In genomic region chr22:24416095-24416494, GRCh38 we compare ENCODE assay signal across 28 cellular contexts. TPM values are rescaled to one million over a fixed set of nuclear protein-coding genes. Genes with fewer than 3 reads are reported as not detected.
DNase-seq lines count a peak whose midpoint lies in the region; ATAC-seq and TF ChIP-seq lines count a peak whose summit lies in the region.
"Had no signal": no experiment of that assay in that cellular context is flagged by ENCODE, and none has a peak within 500 bp of the region (broad histone marks: within the 10 kb centered on the region; RNA-seq: fewer than 3 reads in every experiment).

No MANE protein-coding gene starts in this region.

- DNase-seq in GM03348 (ENCODE audit: low spot score) = peak; percentile 55
- DNase-seq in NCI-H524 (lab: John Stamatoyannopoulos, UW) = peak; percentile 82 to 96
- DNase-seq in epidermal melanocyte (ENCODE audit: insufficient read length, low spot score) = peak; percentile 78
- DNase-seq in sigmoid colon = peak; percentile 57
- no peak for DNase-seq in MG63
- DNase-seq: activated CD8-positive, alpha-beta T cell treated with anti-CD3 and anti-CD28 coated beads for 36 hours; activated effector memory CD4-positive, alpha-beta T cell treated with anti-CD3 and anti-CD28 coated beads, Interleukin-2, amount 50 U/mL, for 16 hours; activated naive CD8-positive, alpha-beta T cell treated with anti-CD3 and anti-CD28 coated beads, Interleukin-2, amount 50 U/mL, for 24 hours; DMS53; hypothalamus; NCI-H1436 treated with DMSO at 0.1 percent for 48 hours; NCI-H774; PC-3; stimulated activated CD4-positive, alpha-beta T cell treated with anti-CD3 and anti-CD28 coated beads, Interleukin-12 subunit alpha, Interleukin-12 subunit beta, amount 100 ng/mL, for 4 hours; stimulated activated CD4-positive, alpha-beta T cell treated with anti-CD3 and anti-CD28 coated beads, Interleukin-4, amount 100 ng/mL, for 24 hours; stimulated activated naive CD4-positive, alpha-beta T cell treated with Interleukin-2 at 50 U/mL for 16 hours; T-helper 1 cell had no signal

- WGBS in sigmoid colon, 2 donors = 94 to 95% methylated on average over 8 of the region's 8 CpGs

- H3K4me3 ChIP-seq in sigmoid colon = no peak overlapping the region
- H3K4me3 ChIP-seq in MG63 = no peak overlapping the region
- H3K4me3 ChIP-seq: gastroesophageal sphincter, GM23338, mucosa of descending colon, pancreas, right atrium auricular region, thoracic aorta had no signal

- TF ChIP-seq POLR2A in sigmoid colon (IDR thresholded peaks at IDR 0.05) = no peak

- TF ChIP-seq CTCF in sigmoid colon (IDR thresholded peaks at IDR 0.05) = no peak

- no peak for TF ChIP-seq EP300 in sigmoid colon (IDR thresholded peaks at IDR 0.05)

- no peak for ATAC-seq in HG03280 (IDR thresholded peaks at IDR 0.05; ENCODE audit: unreplicated experiment)
- ATAC-seq in HG03571 (IDR thresholded peaks at IDR 0.05; ENCODE audit: unreplicated experiment) = no peak
- ATAC-seq: activated CD4-positive, CD25-positive, alpha-beta regulatory T cell treated with anti-CD3 and anti-CD28 coated beads, Interleukin-2, amount 50 U/mL, for 24 hours; activated CD8-positive, alpha-beta T cell treated with anti-CD3 and anti-CD28 coated beads for 36 hours; activated naive CD8-positive, alpha-beta T cell treated with anti-CD3 and anti-CD28 coated beads, Interleukin-2, amount 50 U/mL, for 24 hours; gastroesophageal sphincter; GM23338; mucosa of descending colon; pancreas; PC-3 had no signal

- no peaks in the 10 kb centered on the region for H3K9me3 ChIP-seq in sigmoid colon
- H3K9me3 ChIP-seq in MG63 = no peaks in the 10 kb centered on the region
- H3K9me3 ChIP-seq: gastroesophageal sphincter, mucosa of descending colon, pancreas, right atrium auricular region, thoracic aorta had no signal

- H3K27me3 ChIP-seq in sigmoid colon (peaks cover 0 to under 1% (median 0%) of the 10 kb centered on the region in 3 donors), MG63 (no peaks in the 10 kb centered on the region)
- H3K27me3 ChIP-seq: pancreas, right atrium auricular region had no signal

- intact Hi-C loops in sigmoid colon (cut with DNase I) = no loop called here

- H3K27ac ChIP-seq in sigmoid colon = no peak overlapping the region
- H3K27ac ChIP-seq: gastroesophageal sphincter, KMS-11, pancreas, right atrium auricular region, thoracic aorta had no signal

- H3K4me1 ChIP-seq in sigmoid colon = no peaks in the 10 kb centered on the region
- H3K4me1 ChIP-seq: pancreas had no signal

- H3K36me3 ChIP-seq in sigmoid colon (peaks cover 0 to 57% (median 28%) of the 10 kb centered on the region in 4 donors), MG63 (peaks cover 4% of the 10 kb centered on the region; the same call in 1 of the 2 replicates)

RNA-seq across cellular contexts. Expression of gene ADORA2A, which starts 11.3 kb away (rescaled TPM):
- total RNA-seq in sigmoid colon = 1 to 10 TPM; 2.1 to 5.3 (median 3.3) TPM
- 1 to 10 TPM; 1.2 to 9.3 (median 1.8) TPM for polyA plus RNA-seq in sigmoid colon
- total RNA-seq in MG63 (2014; rRNA removed; shearing (Covaris generic); ENCODE audit: low replicate concordance) = 0.16 and 2.0 TPM in 2 replicates
- total RNA-seq: epithelial cell of proximal tubule had no signal
